34 cellular contexts compared by ENCODE assay signal in the genomic region with DNA sequence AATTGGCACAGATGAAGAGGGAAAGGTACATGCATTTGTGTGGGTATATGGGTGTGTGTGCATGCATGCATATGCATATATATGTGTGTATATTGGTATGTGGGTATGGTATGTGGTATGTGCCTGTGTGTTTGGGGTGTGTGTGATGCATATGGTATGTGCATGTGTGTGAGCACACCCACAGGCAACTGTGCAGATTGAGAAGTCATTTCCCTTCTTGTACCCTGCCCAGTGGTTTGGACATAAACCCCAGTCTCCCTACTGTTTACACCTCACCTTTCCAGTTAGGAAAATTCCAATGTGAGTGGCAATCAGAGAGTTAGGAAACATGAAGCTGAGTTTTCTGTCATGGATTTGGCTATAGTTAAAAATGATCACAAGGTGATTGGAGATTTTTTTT.
"Had no signal": no experiment of that assay in that cellular context is flagged by ENCODE, and none has a peak within 500 bp of the region (broad histone marks: within the 10 kb centered on the region; RNA-seq: fewer than 3 reads in every experiment).

No MANE protein-coding gene starts in this region.

- DNase-seq: Karpas-422, Kasumi-1, MG63, MM.1S, MV-4-11, NCI-H1048, NCI-H1092, NCI-H1092 treated with DMSO at 0.1 percent for 48 hours, NCI-H1105, NCI-H1105 treated with DMSO at 0.1 percent for 48 hours, NCI-H1417, NCI-H1417 treated with DMSO at 0.1 percent for 48 hours, NCI-H1436, NCI-H1436 treated with DMSO at 0.1 percent for 48 hours, NCI-H146, NCI-H1694, NCI-H1694 treated with DMSO at 0.1 percent for 48 hours, NCI-H187, NCI-H187 treated with DMSO at 0.1 percent for 48 hours, NCI-H1930, NCI-H2029, NCI-H2029 treated with DMSO at 0.1 percent for 48 hours, NCI-H2081, NCI-H2081 treated with DMSO at 0.1 percent for 48 hours, NCI-H2107, NCI-H2171, NCI-H2171 treated with DMSO at 0.1 percent for 48 hours, NCI-H2227 treated with DMSO at 0.1 percent for 48 hours, NCI-H226, NCI-H345, NCI-H446 treated with DMSO at 0.1 percent for 48 hours, NCI-H510A, NCI-H510A treated with DMSO at 0.1 percent for 48 hours had no signal

- H3K36me3 ChIP-seq: MG63 had no signal

- H3K4me2 ChIP-seq: KMS-11 had no signal

- H3K9ac ChIP-seq: KMS-11 had no signal

- H3K27me3 ChIP-seq: MG63 had no signal

- H3K27ac ChIP-seq: KMS-11 had no signal

- H3K4me3 ChIP-seq: MG63 had no signal
